ENCODE assay signal across 10 cellular contexts in the genomic region with DNA sequence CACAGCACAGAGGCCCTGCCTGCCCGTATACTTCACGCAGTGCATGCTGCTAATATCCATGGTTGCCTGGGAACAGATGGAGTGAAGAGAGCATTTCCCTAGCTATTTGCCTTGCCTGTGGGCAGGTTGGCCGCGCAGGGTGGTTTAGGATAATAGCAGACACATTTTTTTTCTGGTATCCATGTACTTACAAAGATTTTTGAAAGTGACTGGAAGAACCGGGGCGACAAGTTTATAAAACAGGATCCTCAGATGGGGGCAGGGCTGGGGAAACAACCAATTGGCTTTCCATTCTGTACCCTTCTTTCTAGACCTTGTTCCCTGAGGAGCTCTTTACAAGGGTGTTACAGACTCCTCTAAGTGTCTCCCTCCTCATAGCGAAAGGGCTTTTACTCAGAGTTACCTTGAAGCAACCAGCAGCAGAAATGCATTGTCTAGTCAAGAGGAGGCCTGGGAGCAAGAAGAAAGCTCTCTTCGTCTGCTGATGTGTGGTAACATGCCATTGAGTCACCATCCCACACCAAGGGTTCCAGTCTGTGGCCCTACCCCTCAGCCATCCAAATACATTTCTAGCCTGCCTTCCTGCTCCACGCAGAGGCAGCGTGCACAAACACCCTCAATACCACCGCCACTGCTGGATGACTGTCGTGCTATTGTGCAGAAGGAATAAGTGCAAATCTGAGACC. TPM values are rescaled to one million over a fixed set of nuclear protein-coding genes. Genes with fewer than 3 reads are reported as not detected.
DNase-seq lines count a peak whose midpoint lies in the region; ATAC-seq and TF ChIP-seq lines count a peak whose summit lies in the region.
"Had no signal": no experiment of that assay in that cellular context is flagged by ENCODE, and none has a peak within 500 bp of the region (broad histone marks: within the 10 kb centered on the region; RNA-seq: fewer than 3 reads in every experiment).

No MANE protein-coding gene starts in this region.

- no peak overlapping the region for H4K8ac ChIP-seq in mesendoderm (ENCODE audit: low read depth, low read length)

- no peak for TF ChIP-seq POLR2A in breast epithelium (IDR thresholded peaks at IDR 0.05)

- no peak for ATAC-seq in HG02798 (IDR thresholded peaks at IDR 0.05; ENCODE audit: poor library complexity, unreplicated experiment)

- no peaks in the 10 kb centered on the region for H3K79me1 ChIP-seq in mesendoderm (ENCODE audit: low read length)

- no peak overlapping the region for H3K56ac ChIP-seq in mesendoderm (ENCODE audit: low read length)

- H3F3A ChIP-seq in neural cell (ENCODE audit: insufficient read depth, low read length, poor library complexity, severe bottlenecking) = no peaks in the 10 kb centered on the region

- H3K27ac ChIP-seq in breast epithelium (peak overlapping the region; percentile 52 to 61), neural cell (ENCODE audit: low read length) (peak overlapping the region; percentile 40), mesendoderm (ENCODE audit: low read depth, low read length) (no peak overlapping the region), SJCRH30 (no peak overlapping the region)

- H3K79me2 ChIP-seq in neural cell (replicated peaks; ENCODE audit: insufficient read depth, low read length) (no peaks in the 10 kb centered on the region), mesendoderm (ENCODE audit: control insufficient read depth, insufficient read depth, low read length) (no peaks in the 10 kb centered on the region)

- no CpG with 5 or more reads among the region's 12 CpGs for WGBS in mesendoderm (ENCODE audit: extremely low coverage, insufficient coverage, low lambda C conversion rate)

- H4K20me1 ChIP-seq in neural cell (ENCODE audit: insufficient read depth) = no peaks in the 10 kb centered on the region

- H3K4ac ChIP-seq in mesendoderm (ENCODE audit: low read depth, low read length) = no peak overlapping the region

- H3K9ac ChIP-seq in neural cell (ENCODE audit: low read length) (no peak overlapping the region), mesendoderm (ENCODE audit: low read length) (no peak overlapping the region)

- H3K9me3 ChIP-seq in breast epithelium (no peaks in the 10 kb centered on the region), neural cell (ENCODE audit: low read length) (no peaks in the 10 kb centered on the region), SJCRH30 (replicated peaks) (no peaks in the 10 kb centered on the region)

- peak; percentile 97 for DNase-seq in DMS79 (lab: John Stamatoyannopoulos, UW)
- DNase-seq in NCI-H1417 treated with DMSO at 0.1 percent for 48 hours (lab: John Stamatoyannopoulos, UW) = peak; percentile 66
- peak; percentile 64 to 72 for DNase-seq in breast epithelium (ENCODE audit: low spot score in 2 of 2)
- DNase-seq in activated naive CD4-positive, alpha-beta T cell treated with anti-CD3 and anti-CD28 coated beads, Interleukin-2, amount 50 U/mL, for 16 hours = no peak
- no peak for DNase-seq in mesendoderm
- DNase-seq in SJCRH30 = no peak
- DNase-seq: activated CD8-positive, alpha-beta memory T cell treated with anti-CD3 and anti-CD28 coated beads, Interleukin-2, amount 50 U/mL, for 4 hours; small intestine had no signal

- H2AK5ac ChIP-seq in mesendoderm (ENCODE audit: low read length) = no peak overlapping the region

- H3K9me2 ChIP-seq in neural cell (ENCODE audit: insufficient read depth, low read length) = no peaks in the 10 kb centered on the region

- no peak overlapping the region for H3K18ac ChIP-seq in mesendoderm (ENCODE audit: low read length)

- H3K23ac ChIP-seq in mesendoderm (ENCODE audit: low read length) = no peak overlapping the region

- TF ChIP-seq CTCF in breast epithelium (IDR thresholded peaks at IDR 0.05) = no peak
- peak; percentile 23 for TF ChIP-seq CTCF in neural cell (IDR thresholded peaks at IDR 0.05; ENCODE audit: poor library complexity, severe bottlenecking)

- TF ChIP-seq RAD21 in neural cell (conservative IDR thresholded peaks at IDR 0.05) = peak; percentile 16

- intact Hi-C loops in breast epithelium (cut with DNase I; ENCODE audit: low total_unique reads) = no loop called here

- no peak overlapping the region for H3K4me3 ChIP-seq in breast epithelium
- H3K4me3 ChIP-seq in neural cell (ENCODE audit: low read length) = peak overlapping the region; percentile 3
- H3K4me3 ChIP-seq in mesendoderm (ENCODE audit: low read length) = no peak overlapping the region
- no peak overlapping the region for H3K4me3 ChIP-seq in SJCRH30

- H4K5ac ChIP-seq in mesendoderm (ENCODE audit: low read length) = no peak overlapping the region

- H3K36me3 ChIP-seq in breast epithelium (no peaks in the 10 kb centered on the region), neural cell (ENCODE audit: insufficient read depth, low read length) (no peaks in the 10 kb centered on the region), mesendoderm (ENCODE audit: control insufficient read depth, insufficient read depth, low read length) (no peaks in the 10 kb centered on the region), SJCRH30 (no peaks in the 10 kb centered on the region)

- TF ChIP-seq EP300 in neural cell (conservative IDR thresholded peaks at IDR 0.05; ENCODE audit: poor library complexity, severe bottlenecking) = peak; percentile 14

- H2BK120ac ChIP-seq in mesendoderm (ENCODE audit: low read depth, low read length) = no peak overlapping the region

- H3K27me3 ChIP-seq in breast epithelium = no peaks in the 10 kb centered on the region
- H3K27me3 ChIP-seq in neural cell (ENCODE audit: insufficient read depth, low read depth, low read length) = no peaks in the 10 kb centered on the region
- no peaks in the 10 kb centered on the region for H3K27me3 ChIP-seq in mesendoderm (ENCODE audit: insufficient read depth, low read length, poor library complexity)
- H3K27me3 ChIP-seq in SJCRH30 = no peaks in the 10 kb centered on the region

- H2BK5ac ChIP-seq in mesendoderm (ENCODE audit: low read length) = no peak overlapping the region

- H2AFZ ChIP-seq in neural cell (ENCODE audit: low read depth, low read length) = no peak overlapping the region

- H3K4me2 ChIP-seq in neural cell (ENCODE audit: low read length) = no peak overlapping the region
- no peak overlapping the region for H3K4me2 ChIP-seq in mesendoderm (ENCODE audit: low read length)

- H2BK15ac ChIP-seq in mesendoderm (replicated peaks; ENCODE audit: low read depth) = no peak overlapping the region

- H3K4me1 ChIP-seq in breast epithelium = peaks cover 0 to 24% of the 10 kb centered on the region in 2 donors
- no peaks in the 10 kb centered on the region for H3K4me1 ChIP-seq in mesendoderm (ENCODE audit: control insufficient read depth, low read depth, low read length)
- H3K4me1 ChIP-seq in SJCRH30 = peaks cover 45% of the 10 kb centered on the region

TF ChIP-seq in neural cell, 6 proteins besides CTCF, POLR2A, EP300 and RAD21:
- no peak for TF ChIP-seq MXI1 (conservative IDR thresholded peaks at IDR 0.05; ENCODE audit: poor library complexity, severe bottlenecking)
- TF ChIP-seq, protein P1, sequence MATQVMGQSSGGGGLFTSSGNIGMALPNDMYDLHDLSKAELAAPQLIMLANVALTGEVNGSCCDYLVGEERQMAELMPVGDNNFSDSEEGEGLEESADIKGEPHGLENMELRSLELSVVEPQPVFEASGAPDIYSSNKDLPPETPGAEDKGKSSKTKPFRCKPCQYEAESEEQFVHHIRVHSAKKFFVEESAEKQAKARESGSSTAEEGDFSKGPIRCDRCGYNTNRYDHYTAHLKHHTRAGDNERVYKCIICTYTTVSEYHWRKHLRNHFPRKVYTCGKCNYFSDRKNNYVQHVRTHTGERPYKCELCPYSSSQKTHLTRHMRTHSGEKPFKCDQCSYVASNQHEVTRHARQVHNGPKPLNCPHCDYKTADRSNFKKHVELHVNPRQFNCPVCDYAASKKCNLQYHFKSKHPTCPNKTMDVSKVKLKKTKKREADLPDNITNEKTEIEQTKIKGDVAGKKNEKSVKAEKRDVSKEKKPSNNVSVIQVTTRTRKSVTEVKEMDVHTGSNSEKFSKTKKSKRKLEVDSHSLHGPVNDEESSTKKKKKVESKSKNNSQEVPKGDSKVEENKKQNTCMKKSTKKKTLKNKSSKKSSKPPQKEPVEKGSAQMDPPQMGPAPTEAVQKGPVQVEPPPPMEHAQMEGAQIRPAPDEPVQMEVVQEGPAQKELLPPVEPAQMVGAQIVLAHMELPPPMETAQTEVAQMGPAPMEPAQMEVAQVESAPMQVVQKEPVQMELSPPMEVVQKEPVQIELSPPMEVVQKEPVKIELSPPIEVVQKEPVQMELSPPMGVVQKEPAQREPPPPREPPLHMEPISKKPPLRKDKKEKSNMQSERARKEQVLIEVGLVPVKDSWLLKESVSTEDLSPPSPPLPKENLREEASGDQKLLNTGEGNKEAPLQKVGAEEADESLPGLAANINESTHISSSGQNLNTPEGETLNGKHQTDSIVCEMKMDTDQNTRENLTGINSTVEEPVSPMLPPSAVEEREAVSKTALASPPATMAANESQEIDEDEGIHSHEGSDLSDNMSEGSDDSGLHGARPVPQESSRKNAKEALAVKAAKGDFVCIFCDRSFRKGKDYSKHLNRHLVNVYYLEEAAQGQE (IDR thresholded peaks at IDR 0.05; ENCODE audit: borderline replicate concordance) = no peak
- TF ChIP-seq POLR2AphosphoS5 (IDR thresholded peaks at IDR 0.05) = no peak
- TF ChIP-seq EZH2 (IDR thresholded peaks at IDR 0.05; ENCODE audit: borderline replicate concordance, insufficient read depth, low read length, poor library complexity, severe bottlenecking) = no peak
- TF ChIP-seq SMC3 (conservative IDR thresholded peaks at IDR 0.05; ENCODE audit: poor library complexity) = no peak
- no peak for TF ChIP-seq TAF1 (IDR thresholded peaks at IDR 0.05; ENCODE audit: low read depth)
TF ChIP-seq in neural cell: peak in this region for 0.

RNA-seq across cellular contexts. Expression of a gene that starts 31.5 kb away (rescaled TPM):
- total RNA-seq in breast epithelium = 100 to 1,000 TPM in 1 of 3 donors, 10 to 100 TPM in 2; 56.0 to 199 (median 62.5) TPM
- 70.3 and 75.5 TPM in 2 replicates for polyA plus RNA-seq in neural cell
- 211 and 242 TPM in 2 replicates for polyA minus RNA-seq in neural cell
- 1.6 TPM for polyA plus RNA-seq in mesendoderm (2013, experiment 1 of 2)
- 1.5 TPM for polyA plus RNA-seq in mesendoderm (2013, experiment 2 of 2)
- total RNA-seq in SJCRH30 (2014; rRNA removed; shearing (Covaris generic)) = 26.9 and 27.6 TPM in 2 replicates

Comparison
In these comparisons a context has a peak if more than half of its experiments do, and no peak if none do; other contexts are left out.
1. DNase-seq: peak in DMS79 (single experiment), NCI-H1417 treated with DMSO at 0.1 percent for 48 hours (single experiment) and breast epithelium (2 of 2); none in activated naive CD4-positive, alpha-beta T cell treated with anti-CD3 and anti-CD28 coated beads, Interleukin-2, amount 50 U/mL, for 16 hours (single experiment), mesendoderm (single experiment) and SJCRH30 (0 of 2).
2. H3K27ac ChIP-seq: peak in breast epithelium (2 of 2) and neural cell (single experiment); none in mesendoderm (single experiment) and SJCRH30 (single experiment).